In the genomic region with DNA sequence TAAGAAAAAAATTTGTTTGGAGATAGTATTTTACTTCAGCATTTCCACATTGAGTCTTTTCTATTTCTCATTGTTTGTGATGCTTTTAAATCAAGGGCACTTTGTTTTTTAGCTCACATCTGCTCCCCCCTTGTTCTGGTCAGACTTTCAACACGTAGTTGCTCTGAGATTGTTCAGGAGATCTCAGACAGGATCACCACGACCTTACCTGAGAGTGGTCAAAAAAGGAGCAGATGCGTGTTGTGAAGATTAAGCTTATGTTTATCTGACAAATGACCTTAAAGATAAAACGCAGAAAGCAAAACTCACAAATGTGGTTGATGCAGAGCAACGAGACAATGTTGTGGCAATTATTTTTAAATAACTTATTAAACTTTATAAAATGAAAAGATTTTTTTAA, we compare ENCODE assay signal across 8 cellular contexts.
"Had no signal": no experiment of that assay in that cellular context is flagged by ENCODE, and none has a peak within 500 bp of the region (broad histone marks: within the 10 kb centered on the region; RNA-seq: fewer than 3 reads in every experiment).

No MANE protein-coding gene starts in this region.

- DNase-seq: GM23248, GOT3, H7, HCEC 1CT, HFFc6 had no signal

- H3K9me3 Mint-ChIP-seq: GM23338, HFFc6 had no signal

- H3K36me3 ChIP-seq: HAP-1 had no signal

- H3K27ac Mint-ChIP-seq: GM23338, HFFc6 had no signal

- ATAC-seq: GM23338, HCT116 had no signal

- H3K4me2 ChIP-seq: GM23338 had no signal

- H3K9me3 ChIP-seq: HAP-1 had no signal

- H3K4me3 ChIP-seq: GM23248, GM23338, HAP-1 had no signal

- H3K4me1 ChIP-seq: HAP-1 had no signal

- H3K27ac ChIP-seq: GM23248 had no signal

- H3K9ac ChIP-seq: GM23248 had no signal

- H3K4me3 Mint-ChIP-seq: GM23338, HFFc6 had no signal

- H2AFZ ChIP-seq: GM23248, GM23338 had no signal
